ENCODE assay signal across 11 cellular contexts in genomic region chr7:42914009-42914725, GRCh38. TPM values are rescaled to one million over a fixed set of nuclear protein-coding genes. Genes with fewer than 3 reads are reported as not detected.
DNase-seq lines count a peak whose midpoint lies in the region; ATAC-seq and TF ChIP-seq lines count a peak whose summit lies in the region.
"Had no signal": no experiment of that assay in that cellular context is flagged by ENCODE, and none has a peak within 500 bp of the region (broad histone marks: within the 10 kb centered on the region; RNA-seq: fewer than 3 reads in every experiment).

No MANE protein-coding gene starts in this region.

- H3K36me3 Mint-ChIP-seq in CD14-positive monocyte (peaks cover 35 to 45% of the 10 kb centered on the region in 2 donors), naive B cell (peaks cover 0 to 2% of the 10 kb centered on the region in 2 donors)

- H3K4me3 Mint-ChIP-seq in CD14-positive monocyte (no peak overlapping the region), naive B cell (peak overlapping the region in 3 of 8 donors; percentile 16 to 60 (median 56))
- H3K4me3 Mint-ChIP-seq: central memory CD8-positive, alpha-beta T cell had no signal

- peaks cover 38% of the 10 kb centered on the region for H3K4me1 Mint-ChIP-seq in CD14-positive monocyte
- H3K4me1 Mint-ChIP-seq in naive B cell = peaks cover 14 to 30% (median 29%) of the 10 kb centered on the region in 3 donors

- ATAC-seq in naive B cell (ENCODE audit: low read depth in 2 of 2) = no peak
- no peak for ATAC-seq in HG03159 (IDR thresholded peaks at IDR 0.05; ENCODE audit: unreplicated experiment)
- ATAC-seq in GM21786 (IDR thresholded peaks at IDR 0.05; ENCODE audit: unreplicated experiment) = no peak

- DNase-seq in CD14-positive monocyte (ENCODE audit: low spot score) (no peak), astrocyte of the spinal cord (ENCODE audit: low read depth, low spot score) (peak; percentile 2), naive B cell (no peak), medulla oblongata (ENCODE audit: extremely low spot score) (no peak), NCI-H2227 (lab: John Stamatoyannopoulos, UW; ENCODE audit: unreplicated experiment) (no peak)
- no peak for DNase-seq in Jurkat, Clone E6-1 (ENCODE audit: low read depth, low spot score)
- DNase-seq: KBM-7, WERI-Rb-1 had no signal

- peak overlapping the region in 5 of 7 donors; percentile 10 to 73 (median 62) for H3K27ac Mint-ChIP-seq in CD14-positive monocyte
- H3K27ac Mint-ChIP-seq in naive B cell = peak overlapping the region; percentile 5 to 82 (median 36)

- peak overlapping the region; percentile 15; the same call in 1 of the 2 replicates for H3K4me3 ChIP-seq in Jurkat, Clone E6-1 (ENCODE audit: low read length)
- no peak overlapping the region for H3K4me3 ChIP-seq in astrocyte of the spinal cord (ENCODE audit: low read depth, low read length)

- H3K9me3 Mint-ChIP-seq in CD14-positive monocyte (peaks cover 0 to 2% (median 0%) of the 10 kb centered on the region in 7 donors), naive B cell (no peaks in the 10 kb centered on the region)
- H3K9me3 Mint-ChIP-seq: central memory CD8-positive, alpha-beta T cell had no signal

- TF ChIP-seq CTCF in CD14-positive monocyte (IDR thresholded peaks at IDR 0.05) (no peak), astrocyte of the spinal cord (IDR thresholded peaks at IDR 0.05; ENCODE audit: low read depth, low read length) (no peak)

- in situ Hi-C loops in astrocyte of the spinal cord (cut with HindIII; ENCODE audit: low sequenced_read_pairs) = no loop called here

- intact Hi-C loops in CD14-positive monocyte (cut with micrococcal nuclease) = loop anchor here in 1 of 2 donors (10.0 kb wide), 1 partner anchor 1581 kb away; the partner anchor contains the start of gene NUDCD3

- no peaks in the 10 kb centered on the region for H3K27me3 Mint-ChIP-seq in CD14-positive monocyte (ENCODE audit: low read depth in 3 of 3)
- no peaks in the 10 kb centered on the region for H3K27me3 Mint-ChIP-seq in naive B cell
- H3K27me3 Mint-ChIP-seq: central memory CD8-positive, alpha-beta T cell had no signal

RNA-seq across cellular contexts. Expression of gene C7orf25, which starts 2.3 kb away (rescaled TPM):
- polyA plus RNA-seq in CD14-positive monocyte (1 to 10 TPM; 2.5 to 2.6 TPM), naive B cell (ENCODE audit: low read depth in 6 of 6) (1 to 10 TPM in 5 of 6 donors, under 1 TPM in 1; 0.69 to 6.9 (median 2.8) TPM)
- 3.3 TPM for polyA plus RNA-seq in Jurkat, Clone E6-1 (2012; ENCODE audit: insufficient read depth, insufficient read length)

RNA-seq across cellular contexts. Expression of gene PSMA2, which starts 17.8 kb away (rescaled TPM):
- polyA plus RNA-seq in CD14-positive monocyte = 100 to 1,000 TPM; 283 to 294 TPM
- polyA plus RNA-seq in Jurkat, Clone E6-1 (2012; ENCODE audit: insufficient read depth, insufficient read length) = 233 TPM
- 100 to 1,000 TPM; 214 to 299 (median 259) TPM for polyA plus RNA-seq in naive B cell (ENCODE audit: low read depth in 6 of 6)

RNA-seq across cellular contexts. Expression of gene MRPL32, which starts 18.0 kb away (rescaled TPM):
- polyA plus RNA-seq in CD14-positive monocyte (10 to 100 TPM; 39.5 to 49.6 TPM), naive B cell (ENCODE audit: low read depth in 6 of 6) (10 to 100 TPM; 19.8 to 55.5 (median 45.4) TPM)
- 81.8 TPM for polyA plus RNA-seq in Jurkat, Clone E6-1 (2012; ENCODE audit: insufficient read depth, insufficient read length)
